In the genomic region with DNA sequence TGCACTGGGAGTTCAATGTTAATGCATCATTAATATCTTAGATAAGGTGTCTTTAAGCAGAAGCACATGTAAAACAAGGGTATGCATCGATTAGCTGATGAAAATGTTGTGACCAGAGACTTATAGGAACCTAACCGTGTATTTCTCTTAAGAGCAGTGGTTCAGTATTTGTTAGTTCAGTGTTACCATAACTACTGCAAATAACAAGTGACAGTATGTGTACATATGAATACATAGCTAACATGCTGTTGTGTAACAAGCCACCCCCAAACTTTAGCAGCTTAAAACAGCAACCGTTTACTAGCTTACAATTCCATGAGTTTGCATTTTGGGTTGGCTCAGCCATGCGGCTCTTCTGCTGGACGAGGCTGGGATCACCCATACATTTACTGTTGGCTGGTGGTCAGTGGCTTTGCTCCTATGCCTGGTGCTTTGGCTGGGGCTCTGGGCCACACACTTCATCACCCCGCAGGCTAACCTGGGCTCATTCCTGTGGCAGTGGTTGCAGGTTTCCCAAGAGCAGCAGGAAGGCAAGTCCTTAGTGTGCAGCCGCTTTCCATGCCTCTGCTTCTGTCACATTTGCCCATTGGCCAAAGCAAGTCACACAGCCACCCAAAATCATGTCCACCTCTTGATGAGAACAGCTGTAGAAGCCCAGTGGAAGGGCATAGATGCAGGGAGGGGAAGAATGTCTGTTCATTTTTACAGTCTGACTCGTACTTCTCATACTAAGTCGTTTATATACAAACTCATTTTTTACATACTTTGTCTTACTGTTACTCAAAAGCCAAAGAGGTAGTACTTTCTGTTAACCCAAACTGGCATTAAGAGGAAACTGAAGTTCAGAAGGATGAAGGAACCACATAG, we compare ENCODE assay signal across 21 cellular contexts.
A peak's percentile ranks its signal among the peaks of the same experiment; 100 is the strongest.
DNase-seq lines count a peak whose midpoint lies in the region; ATAC-seq and TF ChIP-seq lines count a peak whose summit lies in the region.
"Had no signal": no experiment of that assay in that cellular context is flagged by ENCODE, and none has a peak within 500 bp of the region (broad histone marks: within the 10 kb centered on the region; RNA-seq: fewer than 3 reads in every experiment).

No MANE protein-coding gene starts in this region.

- H3K4me3 ChIP-seq in coronary artery = no peak overlapping the region
- H3K4me3 ChIP-seq: right lobe of liver, thoracic aorta had no signal

- DNase-seq in A172 (ENCODE audit: low spot score) (peak; percentile 36), EH (ENCODE audit: low read depth) (peak; percentile 82), NCI-H226 (peak; percentile 7), fibroblast of gingiva (ENCODE audit: low read depth) (peak; percentile 22), coronary artery (ENCODE audit: low spot score) (no peak), NCI-H1092 (lab: John Stamatoyannopoulos, UW) (no peak), COR-L47 (lab: John Stamatoyannopoulos, UW) (no peak)
- DNase-seq: ACHN; activated naive CD4-positive, alpha-beta T cell; aorta; endodermal cell; GOT3; naive B cell; NCI-H2029 treated with DMSO at 0.1 percent for 48 hours; NCI-H510A; right lobe of liver; T-cell had no signal

- no peak overlapping the region for H3K27ac ChIP-seq in coronary artery
- H3K27ac ChIP-seq: right lobe of liver, thoracic aorta had no signal

- no peak for TF ChIP-seq CTCF in coronary artery (IDR thresholded peaks at IDR 0.05)

- no peak for ATAC-seq in GM21825 (IDR thresholded peaks at IDR 0.05; ENCODE audit: unreplicated experiment)
- ATAC-seq: Right ventricle myocardium inferior; stimulated activated effector memory CD8-positive, alpha-beta T cell treated with anti-CD3 and anti-CD28 coated beads, Interleukin-12 subunit alpha, Interleukin-12 subunit beta, amount 100 ng/mL, for 72 hours; T-cell had no signal

Comparison
In these comparisons a context has a peak if more than half of its experiments do, and no peak if none do; other contexts are left out.
1. DNase-seq: peak in A172 (single experiment), EH (single experiment), NCI-H226 (single experiment) and fibroblast of gingiva (single experiment); none in coronary artery (single experiment), NCI-H1092 (single experiment) and COR-L47 (single experiment).